7 cellular contexts compared by ENCODE assay signal in genomic region chr21:39348040-39348354, GRCh38. TPM values are rescaled to one million over a fixed set of nuclear protein-coding genes. Genes with fewer than 3 reads are reported as not detected.
DNase-seq lines count a peak whose midpoint lies in the region; ATAC-seq and TF ChIP-seq lines count a peak whose summit lies in the region.

No MANE protein-coding gene starts in this region.

- H3K4me1 ChIP-seq in naive thymus-derived CD4-positive, alpha-beta T cell (ENCODE audit: control insufficient read depth in 2 of 2, insufficient read depth in 2 of 2, low read length in 2 of 2) = peaks cover 20 to 25% of the 10 kb centered on the region in 2 donors

- peak overlapping the region; percentile 94 for H3K4me3 ChIP-seq in MG63
- H3K4me3 ChIP-seq in choroid plexus epithelial cell (ENCODE audit: low read depth, low read length) = peak overlapping the region; percentile 88
- H3K4me3 ChIP-seq in naive thymus-derived CD4-positive, alpha-beta T cell (ENCODE audit: low read length) = peak overlapping the region; percentile 87

- CTCF ChIA-PET in naive thymus-derived CD4-positive, alpha-beta T cell (lab: Charles Lee) = interaction anchor here (1.0 to 1.2 kb wide), 3 partner anchors 9 to 40 kb away, joined by 3 to 5 read pairs (median 3); partner anchors contain the start of gene BRWD1

- no peak for TF ChIP-seq CTCF in choroid plexus epithelial cell (conservative IDR thresholded peaks at IDR 0.05; ENCODE audit: low read depth, low read length)

- peaks cover 10 to 32% (median 31%) of the 10 kb centered on the region in 5 donors for H3K36me3 Mint-ChIP-seq in naive thymus-derived CD4-positive, alpha-beta T cell

- peak overlapping the region; percentile 78 for H3K27ac ChIP-seq in naive thymus-derived CD4-positive, alpha-beta T cell (ENCODE audit: low read depth, low read length)

- DNase-seq in MG63 (no peak), choroid plexus epithelial cell (ENCODE audit: low read depth) (no peak), islet precursor cell (no peak), ureter (ENCODE audit: low spot score) (no peak)
- DNase-seq in naive thymus-derived CD4-positive, alpha-beta T cell = peak in 1 of 9 donors; percentile 9

- H3K9me3 Mint-ChIP-seq in naive thymus-derived CD4-positive, alpha-beta T cell = peaks cover 0 to 3% (median 0%) of the 10 kb centered on the region in 11 donors

- peak overlapping the region; percentile 84 to 94 (median 91) for H3K4me3 Mint-ChIP-seq in naive thymus-derived CD4-positive, alpha-beta T cell

- POLR2A ChIA-PET in naive thymus-derived CD4-positive, alpha-beta T cell (lab: Charles Lee) = interaction anchor here (0.7 to 7.6 kb wide), 9 partner anchors 16 to 164 kb away, joined by 4 to 139 read pairs (median 6); partner anchors contain the start of genes BRWD1 and PSMG1

- no peaks in the 10 kb centered on the region for H3K9me3 ChIP-seq in MG63
- H3K9me3 ChIP-seq in naive thymus-derived CD4-positive, alpha-beta T cell (ENCODE audit: control insufficient read depth in 2 of 3, low read length in 3 of 3) = no peaks in the 10 kb centered on the region

- peaks cover 52% of the 10 kb centered on the region for H3K36me3 ChIP-seq in MG63
- H3K36me3 ChIP-seq in naive thymus-derived CD4-positive, alpha-beta T cell (ENCODE audit: control insufficient read depth in 2 of 3, insufficient read depth in 3 of 3, low read length in 3 of 3) = peaks cover 5 to 22% (median 12%) of the 10 kb centered on the region in 3 experiments

- H3K27ac Mint-ChIP-seq in naive thymus-derived CD4-positive, alpha-beta T cell = peak overlapping the region; percentile 82 to 96 (median 93)

- intact Hi-C loops in naive thymus-derived CD4-positive, alpha-beta T cell (cut with micrococcal nuclease) = loop anchor here in 1 of 2 donors (5.0 kb wide), 1 partner anchor 51 kb away; no protein-coding TSS in a partner anchor

- peaks cover 30 to 57% (median 41%) of the 10 kb centered on the region in 7 donors for H3K4me1 Mint-ChIP-seq in naive thymus-derived CD4-positive, alpha-beta T cell

- H3K27me3 Mint-ChIP-seq in naive thymus-derived CD4-positive, alpha-beta T cell = peaks cover 0 to 8% (median 0%) of the 10 kb centered on the region in 5 donors

- no peak for TF ChIP-seq POLR2A in GM18505 (IDR thresholded peaks at IDR 0.05; ENCODE audit: borderline replicate concordance, extremely low read depth, insufficient read depth, insufficient read length)

- ATAC-seq in GM21529 (IDR thresholded peaks at IDR 0.05; ENCODE audit: unreplicated experiment) = peak; percentile 4
- no peak for ATAC-seq in naive thymus-derived CD4-positive, alpha-beta T cell
- ATAC-seq in GM18505 (IDR thresholded peaks at IDR 0.05; ENCODE audit: unreplicated experiment) = no peak

- no peaks in the 10 kb centered on the region for H3K27me3 ChIP-seq in MG63
- no peaks in the 10 kb centered on the region for H3K27me3 ChIP-seq in naive thymus-derived CD4-positive, alpha-beta T cell (ENCODE audit: control insufficient read depth in 2 of 2, insufficient read depth in 2 of 2, low read length in 2 of 2)

RNA-seq across cellular contexts. Expression of gene HMGN1, which starts 0.9 kb away (rescaled TPM):
- 474 and 726 TPM in 2 replicates for total RNA-seq in MG63 (2014; rRNA removed; shearing (Covaris generic); ENCODE audit: low replicate concordance)
- total RNA-seq in naive thymus-derived CD4-positive, alpha-beta T cell = 100 to 1,000 TPM; 198 to 310 (median 262) TPM
- polyA plus RNA-seq in naive thymus-derived CD4-positive, alpha-beta T cell = 100 to 1,000 TPM; 198 to 286 TPM
- total RNA-seq in ureter = 225 TPM

RNA-seq across cellular contexts. Expression of gene BRWD1, which starts 34.6 kb away (rescaled TPM):
- 33.8 and 67.0 TPM in 2 replicates for total RNA-seq in MG63 (2014; rRNA removed; shearing (Covaris generic); ENCODE audit: low replicate concordance)
- total RNA-seq in naive thymus-derived CD4-positive, alpha-beta T cell = 100 to 1,000 TPM in 1 of 5 experiments, 10 to 100 TPM in 4; 41.1 to 108 (median 83.9) TPM
- polyA plus RNA-seq in naive thymus-derived CD4-positive, alpha-beta T cell = 10 to 100 TPM; 27.4 to 46.3 TPM
- 63.9 TPM for total RNA-seq in ureter
